Comparison of ENCODE assay signal across 1 cellular context in the genomic region with DNA sequence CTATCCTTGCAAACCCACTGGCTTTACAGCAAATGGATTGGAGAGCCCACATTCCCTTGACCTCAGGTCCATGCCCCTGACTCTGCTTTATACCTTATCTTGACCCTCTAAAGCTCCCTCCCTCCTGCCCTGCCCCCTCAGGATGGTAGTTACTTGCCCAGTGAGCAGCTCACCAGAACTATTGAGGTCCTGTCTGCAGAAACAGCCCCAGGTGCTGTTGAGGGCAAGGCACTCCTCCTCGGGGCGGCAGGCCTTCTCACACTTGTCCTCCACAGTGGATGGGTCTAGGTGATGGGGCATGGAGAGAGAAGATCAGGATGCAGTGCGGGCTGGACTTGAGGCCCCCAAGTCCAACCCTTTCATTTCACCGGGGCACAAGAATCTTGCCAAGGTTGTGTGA.
TF ChIP-seq lines count a peak whose summit lies in the region.

No MANE protein-coding gene starts in this region.

TF ChIP-seq in IMR-90, 13 proteins besides CTCF, POLR2A, EP300 and RAD21:
- no peak for TF ChIP-seq RFX5 (IDR thresholded peaks at IDR 0.05; ENCODE audit: low read depth, low read length)
- TF ChIP-seq BHLHE40 (IDR thresholded peaks at IDR 0.05; ENCODE audit: low read depth, low read length), result no peak
- TF ChIP-seq NFE2L2 (IDR thresholded peaks at IDR 0.05; ENCODE audit: low read depth, low read length), result no peak
- TF ChIP-seq MXI1 (IDR thresholded peaks at IDR 0.05; ENCODE audit: borderline replicate concordance, low read depth, low read length), result no peak
- no peak for TF ChIP-seq CEBPB (IDR thresholded peaks at IDR 0.05; ENCODE audit: low read depth, low read length)
- no peak for TF ChIP-seq MAFK (IDR thresholded peaks at IDR 0.05; ENCODE audit: low read depth, low read length)
- TF ChIP-seq MAZ (IDR thresholded peaks at IDR 0.05; ENCODE audit: borderline replicate concordance, low read depth, low read length), result no peak
- TF ChIP-seq, protein P1, sequence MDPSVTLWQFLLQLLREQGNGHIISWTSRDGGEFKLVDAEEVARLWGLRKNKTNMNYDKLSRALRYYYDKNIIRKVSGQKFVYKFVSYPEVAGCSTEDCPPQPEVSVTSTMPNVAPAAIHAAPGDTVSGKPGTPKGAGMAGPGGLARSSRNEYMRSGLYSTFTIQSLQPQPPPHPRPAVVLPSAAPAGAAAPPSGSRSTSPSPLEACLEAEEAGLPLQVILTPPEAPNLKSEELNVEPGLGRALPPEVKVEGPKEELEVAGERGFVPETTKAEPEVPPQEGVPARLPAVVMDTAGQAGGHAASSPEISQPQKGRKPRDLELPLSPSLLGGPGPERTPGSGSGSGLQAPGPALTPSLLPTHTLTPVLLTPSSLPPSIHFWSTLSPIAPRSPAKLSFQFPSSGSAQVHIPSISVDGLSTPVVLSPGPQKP (IDR thresholded peaks at IDR 0.05; ENCODE audit: borderline replicate concordance, low read depth, low read length), result no peak
- TF ChIP-seq SMC3 (IDR thresholded peaks at IDR 0.05; ENCODE audit: low read depth, low read length), result no peak
- TF ChIP-seq, protein P2, sequence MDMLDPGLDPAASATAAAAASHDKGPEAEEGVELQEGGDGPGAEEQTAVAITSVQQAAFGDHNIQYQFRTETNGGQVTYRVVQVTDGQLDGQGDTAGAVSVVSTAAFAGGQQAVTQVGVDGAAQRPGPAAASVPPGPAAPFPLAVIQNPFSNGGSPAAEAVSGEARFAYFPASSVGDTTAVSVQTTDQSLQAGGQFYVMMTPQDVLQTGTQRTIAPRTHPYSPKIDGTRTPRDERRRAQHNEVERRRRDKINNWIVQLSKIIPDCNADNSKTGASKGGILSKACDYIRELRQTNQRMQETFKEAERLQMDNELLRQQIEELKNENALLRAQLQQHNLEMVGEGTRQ (IDR thresholded peaks at IDR 0.05; ENCODE audit: low read depth, low read length), result no peak
- no peak for TF ChIP-seq CHD1 (IDR thresholded peaks at IDR 0.05; ENCODE audit: low read depth, low read length)
- TF ChIP-seq FOS (IDR thresholded peaks at IDR 0.05; ENCODE audit: low read depth, low read length), result no peak
- TF ChIP-seq RCOR1 (IDR thresholded peaks at IDR 0.05; ENCODE audit: insufficient replicate concordance, low read length), result no peak
